In the genomic region with DNA sequence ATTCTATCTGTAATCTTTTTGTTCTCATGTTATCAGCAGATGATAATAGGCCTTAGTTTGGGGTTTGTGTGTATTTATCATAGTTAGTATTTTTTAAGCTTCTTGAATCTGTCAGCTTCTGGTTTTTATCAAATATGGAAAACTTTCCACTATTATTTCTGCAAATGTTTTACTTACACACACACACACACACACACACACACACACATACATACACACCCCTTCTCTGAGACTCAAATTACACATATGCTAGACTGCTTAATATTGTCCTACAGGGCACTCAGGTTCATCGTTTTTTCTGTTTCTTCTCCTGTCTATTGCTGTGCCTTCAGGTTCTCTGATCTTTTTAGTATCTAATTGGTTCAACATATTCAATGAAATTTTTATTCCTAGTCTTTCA, we compare ENCODE assay signal across 17 cellular contexts.
"Had no signal": no experiment of that assay in that cellular context is flagged by ENCODE, and none has a peak within 500 bp of the region (broad histone marks: within the 10 kb centered on the region; RNA-seq: fewer than 3 reads in every experiment).

No MANE protein-coding gene starts in this region.

- DNase-seq: activated naive CD4-positive, alpha-beta T cell treated with Interleukin-2 at 50 U/mL for 16 hours; heart right ventricle; left colon; natural killer cell; stimulated activated CD4-positive, alpha-beta T cell treated with anti-CD3 and anti-CD28 coated beads, Interleukin-15, amount 100 ng/mL, for 24 hours; stimulated activated CD4-positive, alpha-beta T cell treated with anti-CD3 and anti-CD28 coated beads, Interleukin-4, amount 100 ng/mL, for 1 hour; stimulated activated naive CD4-positive, alpha-beta T cell; T-cell; T-helper 9 cell; tibial artery had no signal

- H3K36me3 ChIP-seq: ascending aorta, heart right ventricle, neutrophil, tibial artery had no signal

- FAIRE-seq: bronchial epithelial cell, frontal cortex, islet of Langerhans, urothelium cell line had no signal

- ATAC-seq: activated CD4-positive, CD25-positive, alpha-beta regulatory T cell treated with anti-CD3 and anti-CD28 coated beads, Interleukin-2, amount 50 U/mL, for 24 hours; natural killer cell; T-cell had no signal

- H3K4me3 ChIP-seq: ascending aorta, heart right ventricle, tibial artery had no signal

- H3K9me3 Mint-ChIP-seq: natural killer cell, T-cell had no signal

- H3K27me3 ChIP-seq: ascending aorta, heart right ventricle, neutrophil, tibial artery had no signal

- H3K9me3 ChIP-seq: ascending aorta, heart right ventricle, neutrophil, tibial artery had no signal

- H3K27ac Mint-ChIP-seq: natural killer cell, T-cell had no signal

- H3K36me3 Mint-ChIP-seq: natural killer cell had no signal

- H3K27me3 Mint-ChIP-seq: T-cell had no signal

- H3K27ac ChIP-seq: ascending aorta, neutrophil, tibial artery had no signal

- H3K4me3 Mint-ChIP-seq: natural killer cell, T-cell had no signal
